In genomic region chr20:53599378-53599777, GRCh38 we compare ENCODE assay signal across 17 cellular contexts. TPM values are rescaled to one million over a fixed set of nuclear protein-coding genes. Genes with fewer than 3 reads are reported as not detected.
DNase-seq lines count a peak whose midpoint lies in the region; ATAC-seq, FAIRE-seq and TF ChIP-seq lines count a peak whose summit lies in the region.
"Had no signal": no experiment of that assay in that cellular context is flagged by ENCODE, and none has a peak within 500 bp of the region (broad histone marks: within the 10 kb centered on the region; RNA-seq: fewer than 3 reads in every experiment).

No MANE protein-coding gene starts in this region.

- no peaks in the 10 kb centered on the region for H3K36me3 ChIP-seq in PC-3 (ENCODE audit: low read depth, low read length)
- H3K36me3 ChIP-seq in small intestine (ENCODE audit: control insufficient read depth in 2 of 2, insufficient read depth in 2 of 2, low read length in 2 of 2): no peaks in the 10 kb centered on the region

- H4K20me1 ChIP-seq in PC-3 (ENCODE audit: low read length): no peaks in the 10 kb centered on the region

- 62 to 75% (median 63%) methylated on average over 3 to 4 of the region's 4 CpGs for WGBS in small intestine, 3 donors

- no peak for TF ChIP-seq CTCF in PC-3 (conservative IDR thresholded peaks at IDR 0.05; ENCODE audit: low read depth, low read length)
- no peak for TF ChIP-seq CTCF in progenitor cell of endocrine pancreas (IDR thresholded peaks at IDR 0.05; ENCODE audit: unreplicated experiment)

- H2AFZ ChIP-seq in PC-3 (ENCODE audit: low read length): no peak overlapping the region

- H3K27ac ChIP-seq in PC-3 (ENCODE audit: low read length): no peak overlapping the region
- no peak overlapping the region for H3K27ac ChIP-seq in small intestine (ENCODE audit: low read depth in 1 of 2, low read length in 1 of 2)

- intact Hi-C loops in activated CD4-positive, alpha-beta T cell treated with anti-CD3 and anti-CD28 coated beads, Interleukin-2, amount 10 ng/mL, durations not matched to agents 24 days and 14 days (cut with micrococcal nuclease): loop anchor here (5.0 kb wide), 1 partner anchor 108 kb away; no protein-coding TSS in a partner anchor
- intact Hi-C loops in PC-3 (cut with micrococcal nuclease): loop anchor here (5.0 to 10.0 kb wide), 3 partner anchors 268 to 1965 kb away; no protein-coding TSS in a partner anchor
- intact Hi-C loops in dendritic cell treated with granulocyte-macrophage colony-stimulating factor and Interleukin-4, amounts not matched to agents 40 ng/mL and 50 ng/mL, for 4 days (cut with micrococcal nuclease): no loop called here

- no peak overlapping the region for H3K9ac ChIP-seq in PC-3 (ENCODE audit: low read length)

- no peaks in the 10 kb centered on the region for H3F3A ChIP-seq in PC-3 (ENCODE audit: low read length, unreplicated experiment)

- H3K9me3 ChIP-seq in PC-3 (ENCODE audit: low read length) (no peaks in the 10 kb centered on the region), small intestine (ENCODE audit: control insufficient read depth, low read depth) (no peaks in the 10 kb centered on the region)

- H3K4me3 Mint-ChIP-seq in activated CD4-positive, alpha-beta T cell treated with anti-CD3 and anti-CD28 coated beads, Interleukin-2, amount 10 ng/mL, durations not matched to agents 24 days and 14 days: no peak overlapping the region
- no peak overlapping the region for H3K4me3 Mint-ChIP-seq in activated CD4-positive, alpha-beta T cell treated with anti-CD3 and anti-CD28 coated beads, Interleukin-2, amount 10 ng/mL, durations not matched to agents 7 days and 5 days
- no peak overlapping the region for H3K4me3 Mint-ChIP-seq in dendritic cell treated with granulocyte-macrophage colony-stimulating factor and Interleukin-4, amounts not matched to agents 40 ng/mL and 50 ng/mL, for 4 days
- no peak overlapping the region for H3K4me3 Mint-ChIP-seq in progenitor cell of endocrine pancreas (ENCODE audit: low read depth)

- H3K9me3 Mint-ChIP-seq in activated CD4-positive, alpha-beta T cell treated with anti-CD3 and anti-CD28 coated beads, Interleukin-2, amount 10 ng/mL, durations not matched to agents 24 days and 14 days: no peaks in the 10 kb centered on the region
- no peaks in the 10 kb centered on the region for H3K9me3 Mint-ChIP-seq in activated CD4-positive, alpha-beta T cell treated with anti-CD3 and anti-CD28 coated beads, Interleukin-2, amount 10 ng/mL, durations not matched to agents 7 days and 5 days
- no peaks in the 10 kb centered on the region for H3K9me3 Mint-ChIP-seq in dendritic cell treated with granulocyte-macrophage colony-stimulating factor and Interleukin-4, amounts not matched to agents 40 ng/mL and 50 ng/mL, for 4 days
- H3K9me3 Mint-ChIP-seq in progenitor cell of endocrine pancreas (ENCODE audit: low read depth): no peaks in the 10 kb centered on the region

- no peak for ATAC-seq in PC-3

- H3K79me2 ChIP-seq in PC-3 (ENCODE audit: low read length): peaks cover 30% of the 10 kb centered on the region

- H3K9me2 ChIP-seq in PC-3 (replicated peaks; ENCODE audit: low read length): no peaks in the 10 kb centered on the region

- peak overlapping the region; percentile 83 for H3K27ac Mint-ChIP-seq in activated CD4-positive, alpha-beta T cell treated with anti-CD3 and anti-CD28 coated beads, Interleukin-2, amount 10 ng/mL, durations not matched to agents 24 days and 14 days
- no peak overlapping the region for H3K27ac Mint-ChIP-seq in activated CD4-positive, alpha-beta T cell treated with anti-CD3 and anti-CD28 coated beads, Interleukin-2, amount 10 ng/mL, durations not matched to agents 7 days and 5 days
- H3K27ac Mint-ChIP-seq in dendritic cell treated with granulocyte-macrophage colony-stimulating factor and Interleukin-4, amounts not matched to agents 40 ng/mL and 50 ng/mL, for 4 days: peak overlapping the region; percentile 71
- H3K27ac Mint-ChIP-seq in progenitor cell of endocrine pancreas: peak overlapping the region; percentile 74

- CTCF ChIA-PET in activated CD4-positive, alpha-beta T cell treated with anti-CD3 and anti-CD28 coated beads, Interleukin-2, amount 10 ng/mL, durations not matched to agents 7 days and 5 days (lab: Charles Lee): interaction anchor here (1.6 to 2.5 kb wide), 3 partner anchors 9 to 317 kb away, joined by 4 to 7 read pairs (median 4); no protein-coding TSS in a partner anchor
- CTCF ChIA-PET in PC-3 (lab: Charles Lee): no interaction called here

- no peak for FAIRE-seq in small intestine (lab: Jason Lieb, UNC)
- FAIRE-seq: frontal cortex, GM12891, islet of Langerhans, urothelium cell line had no signal

- no TSS peak for BruUV-seq in PC-3 (replicated peaks; lab: Mats Ljungman, UMichigan)

- H3K4me3 ChIP-seq in PC-3 (ENCODE audit: low read length) (no peak overlapping the region), small intestine (ENCODE audit: low read depth in 1 of 2, low read length in 2 of 2) (no peak overlapping the region)

- H3K36me3 Mint-ChIP-seq in activated CD4-positive, alpha-beta T cell treated with anti-CD3 and anti-CD28 coated beads, Interleukin-2, amount 10 ng/mL, durations not matched to agents 24 days and 14 days (ENCODE audit: low read depth): peaks cover 22% of the 10 kb centered on the region
- H3K36me3 Mint-ChIP-seq in activated CD4-positive, alpha-beta T cell treated with anti-CD3 and anti-CD28 coated beads, Interleukin-2, amount 10 ng/mL, durations not matched to agents 7 days and 5 days (ENCODE audit: low read depth): peaks cover 50% of the 10 kb centered on the region
- H3K36me3 Mint-ChIP-seq in dendritic cell treated with granulocyte-macrophage colony-stimulating factor and Interleukin-4, amounts not matched to agents 40 ng/mL and 50 ng/mL, for 4 days (ENCODE audit: low read depth): no peaks in the 10 kb centered on the region
- H3K36me3 Mint-ChIP-seq in progenitor cell of endocrine pancreas (ENCODE audit: insufficient read depth): no peaks in the 10 kb centered on the region

- peaks cover 56% of the 10 kb centered on the region for H3K4me1 Mint-ChIP-seq in activated CD4-positive, alpha-beta T cell treated with anti-CD3 and anti-CD28 coated beads, Interleukin-2, amount 10 ng/mL, durations not matched to agents 24 days and 14 days
- H3K4me1 Mint-ChIP-seq in activated CD4-positive, alpha-beta T cell treated with anti-CD3 and anti-CD28 coated beads, Interleukin-2, amount 10 ng/mL, durations not matched to agents 7 days and 5 days: peaks cover 67% of the 10 kb centered on the region
- H3K4me1 Mint-ChIP-seq in dendritic cell treated with granulocyte-macrophage colony-stimulating factor and Interleukin-4, amounts not matched to agents 40 ng/mL and 50 ng/mL, for 4 days (ENCODE audit: low read depth): peaks cover 52% of the 10 kb centered on the region
- H3K4me1 Mint-ChIP-seq in progenitor cell of endocrine pancreas (ENCODE audit: low read depth): peaks cover 35% of the 10 kb centered on the region

- POLR2A ChIA-PET in activated CD4-positive, alpha-beta T cell treated with anti-CD3 and anti-CD28 coated beads, Interleukin-2, amount 10 ng/mL, durations not matched to agents 7 days and 5 days (lab: Charles Lee): no interaction called here
- POLR2A ChIA-PET in PC-3 (lab: Charles Lee; ENCODE audit: unreplicated experiment): interaction anchor here (0.6 kb wide), 1 partner anchor 24 kb away, joined by 3 read pairs; no protein-coding TSS in a partner anchor

- DNase-seq in activated CD4-positive, alpha-beta T cell treated with anti-CD3 and anti-CD28 coated beads, Interleukin-2, amount 10 ng/mL, durations not matched to agents 24 days and 14 days: no peak
- no peak for DNase-seq in activated CD4-positive, alpha-beta T cell treated with anti-CD3 and anti-CD28 coated beads, Interleukin-2, amount 10 ng/mL, durations not matched to agents 7 days and 5 days
- DNase-seq in PC-3 (peak; percentile 1), progenitor cell of endocrine pancreas (ENCODE audit: low spot score, unreplicated experiment) (no peak), small intestine (no peak), NCI-H774 (lab: John Stamatoyannopoulos, UW) (no peak), OCI-M1 (lab: John Stamatoyannopoulos, UW) (no peak)
- DNase-seq: ACHN; activated CD4-positive, alpha-beta T cell treated with anti-CD3 and anti-CD28 coated beads, Interleukin-2, amount 50 U/mL, for 4 hours; amniotic stem cell; NCI-H146; NCI-H82 had no signal

- H3K4me2 ChIP-seq in PC-3 (ENCODE audit: low read length): no peak overlapping the region

- H3K4me1 ChIP-seq in PC-3 (ENCODE audit: insufficient read depth, low read length): peaks cover 27% of the 10 kb centered on the region
- H3K4me1 ChIP-seq in small intestine (ENCODE audit: control insufficient read depth in 2 of 2, insufficient read depth in 1 of 2, low read depth in 1 of 2, low read length in 1 of 2): peaks cover 0 to 2% of the 10 kb centered on the region in 2 donors

- H3K27me3 Mint-ChIP-seq in activated CD4-positive, alpha-beta T cell treated with anti-CD3 and anti-CD28 coated beads, Interleukin-2, amount 10 ng/mL, durations not matched to agents 24 days and 14 days: no peaks in the 10 kb centered on the region
- no peaks in the 10 kb centered on the region for H3K27me3 Mint-ChIP-seq in activated CD4-positive, alpha-beta T cell treated with anti-CD3 and anti-CD28 coated beads, Interleukin-2, amount 10 ng/mL, durations not matched to agents 7 days and 5 days
- no peaks in the 10 kb centered on the region for H3K27me3 Mint-ChIP-seq in dendritic cell treated with granulocyte-macrophage colony-stimulating factor and Interleukin-4, amounts not matched to agents 40 ng/mL and 50 ng/mL, for 4 days
- no peaks in the 10 kb centered on the region for H3K27me3 Mint-ChIP-seq in progenitor cell of endocrine pancreas

- H3K27me3 ChIP-seq in PC-3 (ENCODE audit: low read length) (no peaks in the 10 kb centered on the region), small intestine (ENCODE audit: control insufficient read depth in 2 of 2, insufficient read depth in 2 of 2, low read length in 2 of 2) (no peaks in the 10 kb centered on the region)

RNA-seq across cellular contexts. Expression of gene ZNF217, which starts 5.7 kb away (rescaled TPM):
- total RNA-seq in activated CD4-positive, alpha-beta T cell treated with anti-CD3 and anti-CD28 coated beads, Interleukin-2, amount 10 ng/mL, durations not matched to agents 24 days and 14 days: 58.0 and 60.9 TPM in 2 replicates
- 10 to 100 TPM; 97.5 to 99.7 TPM for total RNA-seq in activated CD4-positive, alpha-beta T cell treated with anti-CD3 and anti-CD28 coated beads, Interleukin-2, amount 10 ng/mL, durations not matched to agents 7 days and 5 days
- total RNA-seq in PC-3 (2014; rRNA removed) (45.6 and 55.5 TPM in 2 replicates), progenitor cell of endocrine pancreas (68.4 and 76.3 TPM in 2 replicates)
- polyA plus RNA-seq in small intestine: 10 to 100 TPM in 1 of 3 donors, 1 to 10 TPM in 2; 4.1 to 12.0 (median 5.4) TPM
